18 cellular contexts compared by ENCODE assay signal in the genomic region with DNA sequence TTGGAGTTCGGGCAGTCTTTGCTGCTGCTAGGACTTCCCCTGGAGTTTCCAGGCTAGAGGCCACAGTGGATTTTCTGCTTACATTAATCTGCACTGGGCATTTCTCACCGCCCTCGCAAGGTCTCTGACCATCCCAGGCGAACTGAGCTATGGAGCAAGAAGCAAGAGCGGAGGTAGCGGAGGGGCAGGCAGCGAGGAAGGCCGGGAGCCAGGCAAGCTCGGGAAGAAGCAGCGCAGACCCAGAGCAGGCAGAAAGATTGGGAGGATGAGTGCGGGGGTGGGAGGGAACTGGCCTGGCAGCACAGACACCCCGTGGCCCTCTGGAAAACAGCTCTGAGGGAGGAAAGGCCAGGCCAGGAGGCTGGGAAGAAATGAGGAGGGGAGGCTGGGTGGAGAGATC. TPM values are rescaled to one million over a fixed set of nuclear protein-coding genes. Genes with fewer than 3 reads are reported as not detected.
DNase-seq lines count a peak whose midpoint lies in the region; ATAC-seq, FAIRE-seq and TF ChIP-seq lines count a peak whose summit lies in the region.
"Had no signal": no experiment of that assay in that cellular context is flagged by ENCODE, and none has a peak within 500 bp of the region (broad histone marks: within the 10 kb centered on the region; RNA-seq: fewer than 3 reads in every experiment).

No MANE protein-coding gene starts in this region.

- H2AK5ac ChIP-seq in H9 (ENCODE audit: insufficient read length, low read length), result no peak overlapping the region

- peaks cover 3% of the 10 kb centered on the region; the same call in 1 of the 2 replicates for H3K27me3 ChIP-seq in H9 (ENCODE audit: insufficient read depth, low read length)
- H3K27me3 ChIP-seq: body of pancreas, thyroid gland had no signal

- H3K27me3 Mint-ChIP-seq in activated CD4-positive, alpha-beta T cell treated with anti-CD3 and anti-CD28 coated beads, Interleukin-2, amount 10 ng/mL, durations not matched to agents 24 days and 14 days, result peaks cover 2% of the 10 kb centered on the region
- peaks cover 3% of the 10 kb centered on the region for H3K27me3 Mint-ChIP-seq in activated CD4-positive, alpha-beta memory T cell treated with anti-CD3 and anti-CD28 coated beads, Interleukin-2, amount 10 ng/mL, durations not matched to agents 7 days and 5 days
- H3K27me3 Mint-ChIP-seq in H9 (ENCODE audit: low read depth), result peaks cover 12% of the 10 kb centered on the region

- no peak overlapping the region for H3K4me2 ChIP-seq in H9 (ENCODE audit: insufficient read depth, insufficient read length, low read length)

- POLR2A ChIA-PET in activated CD4-positive, alpha-beta memory T cell treated with anti-CD3 and anti-CD28 coated beads, Interleukin-2, amount 10 ng/mL, durations not matched to agents 7 days and 5 days (lab: Charles Lee), result interaction anchor here (0.9 to 9.3 kb wide), 5 partner anchors 9 to 98 kb away, joined by 3 to 216 read pairs (median 37); no protein-coding TSS in a partner anchor

- peak overlapping the region; percentile 96 for H3K4me3 Mint-ChIP-seq in activated CD4-positive, alpha-beta T cell treated with anti-CD3 and anti-CD28 coated beads, Interleukin-2, amount 10 ng/mL, durations not matched to agents 24 days and 14 days
- peak overlapping the region; percentile 97 for H3K4me3 Mint-ChIP-seq in activated CD4-positive, alpha-beta memory T cell treated with anti-CD3 and anti-CD28 coated beads, Interleukin-2, amount 10 ng/mL, durations not matched to agents 7 days and 5 days
- H3K4me3 Mint-ChIP-seq in H9, result no peak overlapping the region

- intact Hi-C loops in activated CD4-positive, alpha-beta T cell treated with anti-CD3 and anti-CD28 coated beads, Interleukin-2, amount 10 ng/mL, durations not matched to agents 24 days and 14 days (cut with micrococcal nuclease), result no loop called here
- intact Hi-C loops in kidney (cut with DNase I), result no loop called here

- no peaks in the 10 kb centered on the region for H3K9me3 Mint-ChIP-seq in activated CD4-positive, alpha-beta T cell treated with anti-CD3 and anti-CD28 coated beads, Interleukin-2, amount 10 ng/mL, durations not matched to agents 24 days and 14 days
- peaks cover 7% of the 10 kb centered on the region for H3K9me3 Mint-ChIP-seq in activated CD4-positive, alpha-beta memory T cell treated with anti-CD3 and anti-CD28 coated beads, Interleukin-2, amount 10 ng/mL, durations not matched to agents 7 days and 5 days
- H3K9me3 Mint-ChIP-seq in H9, result no peaks in the 10 kb centered on the region

- no peak for DNase-seq in activated CD4-positive, alpha-beta T cell treated with anti-CD3 and anti-CD28 coated beads, Interleukin-2, amount 10 ng/mL, durations not matched to agents 24 days and 14 days
- DNase-seq in activated CD4-positive, alpha-beta T cell treated with anti-CD3 and anti-CD28 coated beads for 4 hours, result no peak
- no peak for DNase-seq in activated CD4-positive, alpha-beta memory T cell treated with anti-CD3 and anti-CD28 coated beads, Interleukin-2, amount 10 ng/mL, durations not matched to agents 7 days and 5 days
- DNase-seq in kidney, result peak; percentile 54
- peak in 2 of 49 donors; percentile 25 to 35 for DNase-seq in substantia nigra (lab: John Stamatoyannopoulos, UW)
- no peak for DNase-seq in H9
- no peak for DNase-seq in NCI-H146 (lab: John Stamatoyannopoulos, UW)
- DNase-seq: activated CD4-positive, CD25-positive, alpha-beta regulatory T cell; body of pancreas; esophagus squamous epithelium; GOT3; stimulated activated CD4-positive, alpha-beta T cell treated with anti-CD3 and anti-CD28 coated beads, Interleukin-4, amount 100 ng/mL, for 4 hours; thyroid gland had no signal

- no peak overlapping the region for H4K5ac ChIP-seq in H9 (ENCODE audit: insufficient read length, low read depth, low read length)

- no peak for ATAC-seq in HG03159 (IDR thresholded peaks at IDR 0.05; ENCODE audit: unreplicated experiment)
- ATAC-seq: body of pancreas, Right ventricle myocardium inferior had no signal

- no peak overlapping the region for H3T11ph ChIP-seq in H9 (ENCODE audit: low read length)

- H3K14ac ChIP-seq in H9 (ENCODE audit: insufficient read depth, low read length), result no peak overlapping the region

- no peak overlapping the region for H3K9ac ChIP-seq in kidney (ENCODE audit: low read length in 2 of 2)
- no peak overlapping the region for H3K9ac ChIP-seq in H9 (ENCODE audit: extremely low read depth, insufficient read length, low read length)
- H3K9ac ChIP-seq: parathyroid adenoma had no signal

- H2BK15ac ChIP-seq in H9 (ENCODE audit: low read depth, low read length), result no peak overlapping the region

- H3K4ac ChIP-seq in H9 (ENCODE audit: low read depth, low read length), result no peak overlapping the region

- CTCF ChIA-PET in activated CD4-positive, alpha-beta memory T cell treated with anti-CD3 and anti-CD28 coated beads, Interleukin-2, amount 10 ng/mL, durations not matched to agents 7 days and 5 days (lab: Charles Lee), result interaction anchor here (1.2 to 2.7 kb wide), 2 partner anchors 104 to 108 kb away, joined by 3 to 15 read pairs; no protein-coding TSS in a partner anchor

- H4K20me1 ChIP-seq in H9 (ENCODE audit: control insufficient read depth, insufficient read depth, insufficient read length), result no peaks in the 10 kb centered on the region

- H3K23ac ChIP-seq in H9 (ENCODE audit: insufficient read length, low read depth, low read length), result no peak overlapping the region

- H3K56ac ChIP-seq in H9 (ENCODE audit: insufficient read length, low read depth, low read length), result no peak overlapping the region

- peaks cover 11% of the 10 kb centered on the region; the same call in 1 of the 2 replicates for H3K79me2 ChIP-seq in H9 (ENCODE audit: insufficient read depth, low read length)
- H3K79me2 ChIP-seq: parathyroid adenoma had no signal

- TF ChIP-seq CTCF in kidney (IDR thresholded peaks at IDR 0.05; ENCODE audit: borderline replicate concordance, extremely low read depth, insufficient read depth) (no peak), H9 (conservative IDR thresholded peaks at IDR 0.05) (no peak)

- H2BK12ac ChIP-seq in H9 (ENCODE audit: insufficient read length, low read depth, low read length), result no peak overlapping the region

- H3K4me1 Mint-ChIP-seq in activated CD4-positive, alpha-beta T cell treated with anti-CD3 and anti-CD28 coated beads, Interleukin-2, amount 10 ng/mL, durations not matched to agents 24 days and 14 days, result peaks cover 75% of the 10 kb centered on the region
- H3K4me1 Mint-ChIP-seq in activated CD4-positive, alpha-beta memory T cell treated with anti-CD3 and anti-CD28 coated beads, Interleukin-2, amount 10 ng/mL, durations not matched to agents 7 days and 5 days, result peaks cover 79% of the 10 kb centered on the region
- peaks cover 26 to 35% of the 10 kb centered on the region in 2 experiments for H3K4me1 Mint-ChIP-seq in H9

- H2BK20ac ChIP-seq in H9 (ENCODE audit: low read depth, low read length, poor library complexity, severe bottlenecking), result no peak overlapping the region

- no peak overlapping the region for H2BK120ac ChIP-seq in H9 (ENCODE audit: low read depth, low read length, poor library complexity, severe bottlenecking)

- no CpG with 5 or more reads among the region's 12 CpGs for WGBS in H9 (ENCODE audit: extremely low coverage, insufficient read length, low lambda C conversion rate)

- FAIRE-seq in kidney (lab: Jason Lieb, UNC), result no peak
- FAIRE-seq: G401.6, islet of Langerhans had no signal

- no peak overlapping the region for H3K4me3 ChIP-seq in kidney (ENCODE audit: low read length in 2 of 2)
- H3K4me3 ChIP-seq: body of pancreas, thyroid gland had no signal

- H3K36me3 ChIP-seq in kidney (ENCODE audit: control insufficient read depth in 1 of 2, insufficient read depth in 2 of 2, low read length in 2 of 2), result no peaks in the 10 kb centered on the region
- H3K36me3 ChIP-seq: esophagus squamous epithelium, thyroid gland had no signal

- H3K79me1 ChIP-seq in H9 (ENCODE audit: insufficient read depth, low read depth, low read length, poor library complexity, severe bottlenecking), result peaks cover 6% of the 10 kb centered on the region

- H3K23me2 ChIP-seq in H9 (ENCODE audit: insufficient read length, low read depth, low read length, poor library complexity, severe bottlenecking), result peaks cover 11% of the 10 kb centered on the region

- no peak overlapping the region for H2BK5ac ChIP-seq in H9 (ENCODE audit: insufficient read length, low read length)

- H4K8ac ChIP-seq in H9 (replicated peaks; ENCODE audit: insufficient read length, low read depth, low read length), result no peak overlapping the region

- H3K27ac ChIP-seq in kidney (ENCODE audit: low read depth in 2 of 2, low read length in 2 of 2) (peak overlapping the region; percentile 10 to 32), substantia nigra (ENCODE audit: low read depth, low read length, poor library complexity, severe bottlenecking) (peak overlapping the region; percentile 21), H9 (ENCODE audit: insufficient read length, low read depth, low read length) (no peak overlapping the region)
- H3K27ac ChIP-seq: body of pancreas, parathyroid adenoma, thyroid gland had no signal

- H3K27ac Mint-ChIP-seq in activated CD4-positive, alpha-beta T cell treated with anti-CD3 and anti-CD28 coated beads, Interleukin-2, amount 10 ng/mL, durations not matched to agents 24 days and 14 days, result peak overlapping the region; percentile 89
- H3K27ac Mint-ChIP-seq in activated CD4-positive, alpha-beta memory T cell treated with anti-CD3 and anti-CD28 coated beads, Interleukin-2, amount 10 ng/mL, durations not matched to agents 7 days and 5 days, result peak overlapping the region; percentile 79
- 0 out of 7 replicates have a peak overlapping the region, but pooled peaks of 1 of the 3 experiments have one; percentile 26 for H3K27ac Mint-ChIP-seq in H9

- no peak overlapping the region for H4K91ac ChIP-seq in H9 (ENCODE audit: insufficient read length, low read depth, low read length)

- no peak overlapping the region for H3K18ac ChIP-seq in H9 (ENCODE audit: insufficient read length, low read depth, low read length)

- peaks cover 70% of the 10 kb centered on the region for H3K36me3 Mint-ChIP-seq in activated CD4-positive, alpha-beta T cell treated with anti-CD3 and anti-CD28 coated beads, Interleukin-2, amount 10 ng/mL, durations not matched to agents 24 days and 14 days (ENCODE audit: low read depth)
- peaks cover 76% of the 10 kb centered on the region for H3K36me3 Mint-ChIP-seq in activated CD4-positive, alpha-beta memory T cell treated with anti-CD3 and anti-CD28 coated beads, Interleukin-2, amount 10 ng/mL, durations not matched to agents 7 days and 5 days (ENCODE audit: low read depth)
- H3K36me3 Mint-ChIP-seq in H9 (ENCODE audit: insufficient read depth in 1 of 3, low read depth in 3 of 3), result peaks cover 4 to 16% (median 13%) of the 10 kb centered on the region in 3 experiments

- H3K4me1 ChIP-seq in kidney (ENCODE audit: control insufficient read depth in 1 of 2, insufficient read depth in 1 of 2, low read depth in 1 of 2, low read length in 2 of 2) (peaks cover 0 to 26% of the 10 kb centered on the region in 2 donors), H9 (ENCODE audit: insufficient read depth, low read length) (no peaks in the 10 kb centered on the region)

- no peak overlapping the region for H2AFZ ChIP-seq in H9 (ENCODE audit: low read length)
- H2AFZ ChIP-seq: parathyroid adenoma had no signal

- no peaks in the 10 kb centered on the region for H3K9me3 ChIP-seq in kidney (ENCODE audit: control insufficient read depth in 1 of 2, low read length in 2 of 2)
- no peaks in the 10 kb centered on the region for H3K9me3 ChIP-seq in H9 (ENCODE audit: control insufficient read depth, low read depth, low read length)
- H3K9me3 ChIP-seq: body of pancreas, esophagus squamous epithelium, thyroid gland had no signal

RNA-seq across cellular contexts. Expression of gene COTL1, which starts 3.8 kb away (rescaled TPM):
- 470 and 474 TPM in 2 replicates for total RNA-seq in activated CD4-positive, alpha-beta T cell treated with anti-CD3 and anti-CD28 coated beads, Interleukin-2, amount 10 ng/mL, durations not matched to agents 24 days and 14 days
- total RNA-seq in activated CD4-positive, alpha-beta memory T cell treated with anti-CD3 and anti-CD28 coated beads, Interleukin-2, amount 10 ng/mL, durations not matched to agents 7 days and 5 days, result 100 to 1,000 TPM; 676 to 689 TPM
- total RNA-seq in kidney, result 122 TPM
- 136 TPM for polyA plus RNA-seq in kidney (ENCODE audit: insufficient read depth, low read depth, low replicate concordance)
- 81.4 and 88.6 TPM in 2 replicates for total RNA-seq in H9 (2021)

RNA-seq across cellular contexts. Expression of gene KLHL36, which starts 34.2 kb away (rescaled TPM):
- 36.7 and 36.9 TPM in 2 replicates for total RNA-seq in activated CD4-positive, alpha-beta T cell treated with anti-CD3 and anti-CD28 coated beads, Interleukin-2, amount 10 ng/mL, durations not matched to agents 24 days and 14 days
- total RNA-seq in activated CD4-positive, alpha-beta memory T cell treated with anti-CD3 and anti-CD28 coated beads, Interleukin-2, amount 10 ng/mL, durations not matched to agents 7 days and 5 days, result 10 to 100 TPM; 45.7 to 49.0 TPM
- 76.6 TPM for total RNA-seq in kidney
- 13.7 TPM for polyA plus RNA-seq in kidney (ENCODE audit: insufficient read depth, low read depth, low replicate concordance)
- 32.2 and 36.7 TPM in 2 replicates for total RNA-seq in H9 (2021)

Comparison
In these comparisons a context has a peak if more than half of its experiments do, and no peak if none do; other contexts are left out.
1. H3K4me3 Mint-ChIP-seq: peak in activated CD4-positive, alpha-beta T cell treated with anti-CD3 and anti-CD28 coated beads, Interleukin-2, amount 10 ng/mL, durations not matched to agents 24 days and 14 days (single experiment) and activated CD4-positive, alpha-beta memory T cell treated with anti-CD3 and anti-CD28 coated beads, Interleukin-2, amount 10 ng/mL, durations not matched to agents 7 days and 5 days (single experiment); none in H9 (0 of 2).